Comparison of ENCODE assay signal across 8 cellular contexts in genomic region chr1:66335125-66335524, GRCh38.
DNase-seq lines count a peak whose midpoint lies in the region; ATAC-seq and TF ChIP-seq lines count a peak whose summit lies in the region.

No MANE protein-coding gene starts in this region.

- H3K27ac ChIP-seq in mammary epithelial cell (ENCODE audit: insufficient read depth, low read depth, low read length) (no peak overlapping the region), mesendoderm (ENCODE audit: low read depth, low read length) (no peak overlapping the region), transverse colon (peak overlapping the region; percentile 81 to 87 (median 83))

- H3K9ac ChIP-seq in mammary epithelial cell (ENCODE audit: insufficient read depth, low read length) (no peak overlapping the region), mesendoderm (ENCODE audit: low read length) (peak overlapping the region; percentile 46)

- WGBS in mammary epithelial cell (ENCODE audit: low coverage, missing lambda C conversion rate) = 4% methylated on average over 2 of the region's 2 CpGs
- WGBS in mesendoderm (ENCODE audit: extremely low coverage, insufficient coverage, low lambda C conversion rate) = no CpG with 5 or more reads among the region's 2 CpGs
- WGBS in transverse colon (ENCODE audit: low coverage in 1 of 2), 2 donors = 46 to 64% methylated on average over 2 of the region's 2 CpGs

- H2AK5ac ChIP-seq in mesendoderm (ENCODE audit: low read length) = peak overlapping the region; percentile 68

- no TSS peak for BruUV-seq in MCF 10A (replicated peaks; lab: Mats Ljungman, UMichigan)
- no TSS peak for BruUV-seq in mammary epithelial cell (replicated peaks; lab: Mats Ljungman, UMichigan)

- H3K79me2 ChIP-seq in mammary epithelial cell (ENCODE audit: insufficient read depth, low read length) = no peaks in the 10 kb centered on the region
- H3K79me2 ChIP-seq in mesendoderm (ENCODE audit: control insufficient read depth, insufficient read depth, low read length) = peaks cover 25% of the 10 kb centered on the region

- H3K4me3 Mint-ChIP-seq in MCF 10A (ENCODE audit: unreplicated experiment) = peak overlapping the region; percentile 79

- dilution Hi-C loops in mammary epithelial cell (cut with HindIII; ENCODE audit: low sequenced_read_pairs) = no loop called here

- no peaks in the 10 kb centered on the region for H3K36me3 ChIP-seq in mammary epithelial cell (ENCODE audit: insufficient read depth, low read length)
- no peaks in the 10 kb centered on the region for H3K36me3 ChIP-seq in mesendoderm (ENCODE audit: control insufficient read depth, insufficient read depth, low read length)
- H3K36me3 ChIP-seq in transverse colon = no peaks in the 10 kb centered on the region

- DNase-seq in MCF 10A (ENCODE audit: unreplicated experiment) (no peak), mammary epithelial cell (no peak), mesendoderm (no peak), transverse colon (no peak), GM20000 (ENCODE audit: low spot score) (no peak), NCI-H2029 treated with DMSO at 0.1 percent for 48 hours (lab: John Stamatoyannopoulos, UW) (no peak)
- no peak for DNase-seq in activated naive CD4-positive, alpha-beta T cell treated with anti-CD3 and anti-CD28 coated beads, Interleukin-2, amount 50 U/mL, for 72 hours (ENCODE audit: low spot score in 2 of 2)

- peak overlapping the region; percentile 97 for H3K27ac Mint-ChIP-seq in MCF 10A (ENCODE audit: low read depth, unreplicated experiment)
- H3K27ac Mint-ChIP-seq in activated naive CD4-positive, alpha-beta T cell treated with anti-CD3 and anti-CD28 coated beads, Interleukin-2, amount 50 U/mL, for 72 hours = peak overlapping the region; percentile 97 to 98

- CTCF ChIA-PET in MCF 10A (lab: Yijun Ruan, JAX) (interaction anchor here (0.6 to 3.8 kb wide), 9 partner anchors 12 to 1126 kb away, joined by 3 to 25 read pairs (median 3); no protein-coding TSS in a partner anchor), mammary epithelial cell (lab: Charles Lee; ENCODE audit: low non-redundant PET) (no interaction called here)

- H2AFZ ChIP-seq in mammary epithelial cell (ENCODE audit: low read depth, low read length) = no peak overlapping the region

- no peak for TF ChIP-seq CTCF in MCF 10A (IDR thresholded peaks at IDR 0.05; ENCODE audit: unreplicated experiment)
- TF ChIP-seq CTCF in mammary epithelial cell (conservative IDR thresholded peaks at IDR 0.05 in 1 of 2, IDR thresholded peaks at IDR 0.05 in 1 of 2; ENCODE audit: extremely low read depth in 1 of 2, insufficient read depth in 1 of 2, low read depth in 1 of 2, low read length in 2 of 2) = no peak
- no peak for TF ChIP-seq CTCF in transverse colon (IDR thresholded peaks at IDR 0.05)
- no peak for TF ChIP-seq CTCF in GM20000 (IDR thresholded peaks at IDR 0.05; ENCODE audit: extremely low read depth, missing control alignments)

- in situ Hi-C loops in mammary epithelial cell (cut with MboI; ENCODE audit: low sequenced_read_pairs in 2 of 2) = no loop called here
- in situ Hi-C loops in transverse colon (cut with MboI; ENCODE audit: low pct_ligation_motif_present in 1 of 4, low pct_unique_long_range_greater_than_20kb in 1 of 4, low sequenced_read_pairs in 3 of 4) = loop anchor here in 1 of 4 donors (25.0 kb wide), 1 partner anchor 1273 kb away; no protein-coding TSS in a partner anchor

- H3K18ac ChIP-seq in mesendoderm (ENCODE audit: low read length) = no peak overlapping the region

- TF ChIP-seq EP300 in transverse colon (IDR thresholded peaks at IDR 0.05; ENCODE audit: low read depth) = no peak

- no peaks in the 10 kb centered on the region for H4K20me1 ChIP-seq in mammary epithelial cell (ENCODE audit: insufficient read depth, low read length)

- ATAC-seq in activated naive CD4-positive, alpha-beta T cell treated with anti-CD3 and anti-CD28 coated beads, Interleukin-2, amount 50 U/mL, for 72 hours = no peak
- ATAC-seq in GM18861 (IDR thresholded peaks at IDR 0.05; ENCODE audit: unreplicated experiment) = no peak

- peaks cover 11% of the 10 kb centered on the region for H3K36me3 Mint-ChIP-seq in MCF 10A (ENCODE audit: insufficient read depth, unreplicated experiment)
- peaks cover 44 to 50% of the 10 kb centered on the region in 2 donors for H3K36me3 Mint-ChIP-seq in activated naive CD4-positive, alpha-beta T cell treated with anti-CD3 and anti-CD28 coated beads, Interleukin-2, amount 50 U/mL, for 72 hours

- no peak overlapping the region for H3K4ac ChIP-seq in mesendoderm (ENCODE audit: low read depth, low read length)

- no peak overlapping the region for H2BK5ac ChIP-seq in mesendoderm (ENCODE audit: low read length)

- H2BK15ac ChIP-seq in mesendoderm (replicated peaks; ENCODE audit: low read depth) = peak overlapping the region; percentile 20

- H3K27me3 ChIP-seq in mammary epithelial cell (ENCODE audit: insufficient read depth, low read length) (peaks cover 2% of the 10 kb centered on the region), mesendoderm (ENCODE audit: insufficient read depth, low read length, poor library complexity) (no peaks in the 10 kb centered on the region), transverse colon (no peaks in the 10 kb centered on the region)

- intact Hi-C loops in MCF 10A (cut with micrococcal nuclease) = no loop called here
- intact Hi-C loops in mammary epithelial cell (cut with micrococcal nuclease) = no loop called here
- intact Hi-C loops in transverse colon (cut with DNase I; ENCODE audit: low total_unique reads) = no loop called here

- H3K4me3 ChIP-seq in mammary epithelial cell (replicated peaks in 1 of 3; ENCODE audit: insufficient read depth in 1 of 3, low read depth in 2 of 3, low read length in 3 of 3) (no peak overlapping the region), mesendoderm (ENCODE audit: low read length) (no peak overlapping the region), transverse colon (peak overlapping the region in 1 of 4 donors; percentile 60)

- no peak for TF ChIP-seq POLR2A in transverse colon (IDR thresholded peaks at IDR 0.05)

- H3K79me1 ChIP-seq in mesendoderm (ENCODE audit: low read length) = peaks cover 5% of the 10 kb centered on the region

- no peaks in the 10 kb centered on the region for H3K27me3 Mint-ChIP-seq in MCF 10A (ENCODE audit: insufficient read depth, unreplicated experiment)

- H3K4me2 ChIP-seq in mammary epithelial cell (ENCODE audit: insufficient read depth, low read depth, low read length) (no peak overlapping the region), mesendoderm (ENCODE audit: low read length) (no peak overlapping the region)

- H4K8ac ChIP-seq in mesendoderm (ENCODE audit: low read depth, low read length) = no peak overlapping the region

- H4K5ac ChIP-seq in mesendoderm (ENCODE audit: low read length) = peak overlapping the region; percentile 68

- peak overlapping the region; percentile 50 for H3K56ac ChIP-seq in mesendoderm (ENCODE audit: low read length)

- no peaks in the 10 kb centered on the region for H3K9me3 Mint-ChIP-seq in MCF 10A (ENCODE audit: unreplicated experiment)
- H3K9me3 Mint-ChIP-seq in activated naive CD4-positive, alpha-beta T cell treated with anti-CD3 and anti-CD28 coated beads, Interleukin-2, amount 50 U/mL, for 72 hours = peaks cover 0 to 3% of the 10 kb centered on the region in 2 donors

- peaks cover 38% of the 10 kb centered on the region for H3K4me1 Mint-ChIP-seq in MCF 10A (ENCODE audit: insufficient read depth, unreplicated experiment)

- H3K4me1 ChIP-seq in mammary epithelial cell (ENCODE audit: insufficient read depth, low read length) = peaks cover 14% of the 10 kb centered on the region
- H3K4me1 ChIP-seq in mesendoderm (ENCODE audit: control insufficient read depth, low read depth, low read length) = peaks cover 14% of the 10 kb centered on the region
- H3K4me1 ChIP-seq in transverse colon = peaks cover 0 to 50% (median 18%) of the 10 kb centered on the region in 4 donors

- no peaks in the 10 kb centered on the region for H3K9me3 ChIP-seq in mammary epithelial cell (replicated peaks; ENCODE audit: insufficient read depth, low read length)
- no peaks in the 10 kb centered on the region for H3K9me3 ChIP-seq in transverse colon

- POLR2A ChIA-PET in MCF 10A (lab: Yijun Ruan, JAX) = interaction anchor here (0.7 to 7.6 kb wide), 7 partner anchors 7 to 598 kb away, joined by 3 to 177 read pairs (median 3); no protein-coding TSS in a partner anchor

- no peak overlapping the region for H3K23ac ChIP-seq in mesendoderm (ENCODE audit: low read length)

- no peak overlapping the region for H2BK120ac ChIP-seq in mesendoderm (ENCODE audit: low read depth, low read length)

Comparison
In these comparisons a context has a peak if more than half of its experiments do, and no peak if none do; other contexts are left out.
1. H3K27ac ChIP-seq: peak in transverse colon (4 of 4); none in mammary epithelial cell (single experiment) and mesendoderm (single experiment).